ENCODE assay signal across 6 cellular contexts in the genomic region with DNA sequence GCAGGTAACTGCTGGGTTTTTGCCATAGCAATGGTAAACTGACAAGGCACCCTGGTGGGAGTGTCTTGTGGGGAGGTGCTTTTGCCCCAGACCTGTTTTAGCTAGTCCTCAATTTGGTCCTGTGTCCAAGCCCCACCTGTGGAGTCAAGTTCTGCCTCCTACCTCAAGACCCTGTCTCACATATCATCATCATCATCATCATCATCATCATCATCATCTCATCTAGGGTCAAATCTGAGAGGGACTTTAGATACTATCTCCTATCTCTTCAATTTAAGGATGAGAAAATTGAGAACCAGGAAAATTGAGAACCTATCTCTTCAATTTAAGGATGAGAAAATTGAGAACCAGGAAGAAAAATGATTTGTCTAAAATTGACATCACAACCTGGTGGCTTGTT.
"Had no signal": no experiment of that assay in that cellular context is flagged by ENCODE, and none has a peak within 500 bp of the region (broad histone marks: within the 10 kb centered on the region; RNA-seq: fewer than 3 reads in every experiment).

No MANE protein-coding gene starts in this region.

- H3K27ac Mint-ChIP-seq: GM23338 had no signal

- DNase-seq: H7, KG1 had no signal

- H3K4me1 ChIP-seq: HAP-1 had no signal

- H2AFZ ChIP-seq: GM23338 had no signal

- ATAC-seq: GM23338, HCT116, K562 had no signal

- H3K4me2 ChIP-seq: GM23338 had no signal

- H3K9me3 ChIP-seq: HAP-1 had no signal

- H3K4me3 Mint-ChIP-seq: GM23338 had no signal

- H3K4me1 Mint-ChIP-seq: GM23338 had no signal

- H3K4me3 ChIP-seq: GM23338, HAP-1, K562 had no signal
